In the genomic region with DNA sequence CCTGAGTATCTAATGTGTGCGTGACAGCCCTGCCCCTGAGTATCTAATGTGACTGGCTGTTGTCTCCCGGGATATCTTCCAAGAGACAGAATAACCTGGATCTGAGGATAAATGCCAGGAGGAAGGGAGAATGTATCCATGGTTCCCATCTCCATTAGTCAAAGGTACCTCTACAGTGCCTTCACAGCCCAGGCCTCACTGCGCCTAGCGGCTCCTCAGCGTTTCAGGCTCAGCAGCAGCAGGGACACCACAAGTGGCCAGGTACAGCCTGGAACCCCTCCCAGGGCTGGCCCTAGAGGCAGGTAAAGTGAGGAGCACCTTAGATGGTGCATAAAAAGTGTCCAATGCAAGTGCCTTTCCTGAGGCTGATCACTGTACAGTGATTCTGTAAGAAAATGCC, we compare ENCODE assay signal across 2 cellular contexts.
TF ChIP-seq lines count a peak whose summit lies in the region.

No MANE protein-coding gene starts in this region.

TF ChIP-seq in HCT116, 20 proteins besides CTCF, POLR2A, EP300 and RAD21:
- no peak for TF ChIP-seq CEBPB (IDR thresholded peaks at IDR 0.05; ENCODE audit: low read depth)
- TF ChIP-seq EZH2phosphoT487 (IDR thresholded peaks at IDR 0.05; ENCODE audit: borderline replicate concordance): no peak
- no peak for TF ChIP-seq TCF7L2 (IDR thresholded peaks at IDR 0.05; ENCODE audit: borderline replicate concordance, extremely low read depth, insufficient read depth, insufficient read length)
- no peak for TF ChIP-seq EGR1 (IDR thresholded peaks at IDR 0.05; ENCODE audit: low read depth)
- no peak for TF ChIP-seq SRF (IDR thresholded peaks at IDR 0.05; ENCODE audit: low read depth)
- TF ChIP-seq, protein P1, sequence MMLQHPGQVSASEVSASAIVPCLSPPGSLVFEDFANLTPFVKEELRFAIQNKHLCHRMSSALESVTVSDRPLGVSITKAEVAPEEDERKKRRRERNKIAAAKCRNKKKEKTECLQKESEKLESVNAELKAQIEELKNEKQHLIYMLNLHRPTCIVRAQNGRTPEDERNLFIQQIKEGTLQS (IDR thresholded peaks at IDR 0.05): no peak
- no peak for TF ChIP-seq YY1 (IDR thresholded peaks at IDR 0.05; ENCODE audit: extremely low read depth, insufficient replicate concordance, low read depth, low read length)
- TF ChIP-seq, protein P2, sequence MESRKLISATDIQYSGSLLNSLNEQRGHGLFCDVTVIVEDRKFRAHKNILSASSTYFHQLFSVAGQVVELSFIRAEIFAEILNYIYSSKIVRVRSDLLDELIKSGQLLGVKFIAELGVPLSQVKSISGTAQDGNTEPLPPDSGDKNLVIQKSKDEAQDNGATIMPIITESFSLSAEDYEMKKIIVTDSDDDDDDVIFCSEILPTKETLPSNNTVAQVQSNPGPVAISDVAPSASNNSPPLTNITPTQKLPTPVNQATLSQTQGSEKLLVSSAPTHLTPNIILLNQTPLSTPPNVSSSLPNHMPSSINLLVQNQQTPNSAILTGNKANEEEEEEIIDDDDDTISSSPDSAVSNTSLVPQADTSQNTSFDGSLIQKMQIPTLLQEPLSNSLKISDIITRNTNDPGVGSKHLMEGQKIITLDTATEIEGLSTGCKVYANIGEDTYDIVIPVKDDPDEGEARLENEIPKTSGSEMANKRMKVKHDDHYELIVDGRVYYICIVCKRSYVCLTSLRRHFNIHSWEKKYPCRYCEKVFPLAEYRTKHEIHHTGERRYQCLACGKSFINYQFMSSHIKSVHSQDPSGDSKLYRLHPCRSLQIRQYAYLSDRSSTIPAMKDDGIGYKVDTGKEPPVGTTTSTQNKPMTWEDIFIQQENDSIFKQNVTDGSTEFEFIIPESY (IDR thresholded peaks at IDR 0.05; ENCODE audit: extremely low read depth, insufficient replicate concordance, low read length): no peak
- TF ChIP-seq CBX3 (IDR thresholded peaks at IDR 0.05; ENCODE audit: low read depth): no peak
- no peak for TF ChIP-seq ZFX (IDR thresholded peaks at IDR 0.05)
- TF ChIP-seq, protein P3, sequence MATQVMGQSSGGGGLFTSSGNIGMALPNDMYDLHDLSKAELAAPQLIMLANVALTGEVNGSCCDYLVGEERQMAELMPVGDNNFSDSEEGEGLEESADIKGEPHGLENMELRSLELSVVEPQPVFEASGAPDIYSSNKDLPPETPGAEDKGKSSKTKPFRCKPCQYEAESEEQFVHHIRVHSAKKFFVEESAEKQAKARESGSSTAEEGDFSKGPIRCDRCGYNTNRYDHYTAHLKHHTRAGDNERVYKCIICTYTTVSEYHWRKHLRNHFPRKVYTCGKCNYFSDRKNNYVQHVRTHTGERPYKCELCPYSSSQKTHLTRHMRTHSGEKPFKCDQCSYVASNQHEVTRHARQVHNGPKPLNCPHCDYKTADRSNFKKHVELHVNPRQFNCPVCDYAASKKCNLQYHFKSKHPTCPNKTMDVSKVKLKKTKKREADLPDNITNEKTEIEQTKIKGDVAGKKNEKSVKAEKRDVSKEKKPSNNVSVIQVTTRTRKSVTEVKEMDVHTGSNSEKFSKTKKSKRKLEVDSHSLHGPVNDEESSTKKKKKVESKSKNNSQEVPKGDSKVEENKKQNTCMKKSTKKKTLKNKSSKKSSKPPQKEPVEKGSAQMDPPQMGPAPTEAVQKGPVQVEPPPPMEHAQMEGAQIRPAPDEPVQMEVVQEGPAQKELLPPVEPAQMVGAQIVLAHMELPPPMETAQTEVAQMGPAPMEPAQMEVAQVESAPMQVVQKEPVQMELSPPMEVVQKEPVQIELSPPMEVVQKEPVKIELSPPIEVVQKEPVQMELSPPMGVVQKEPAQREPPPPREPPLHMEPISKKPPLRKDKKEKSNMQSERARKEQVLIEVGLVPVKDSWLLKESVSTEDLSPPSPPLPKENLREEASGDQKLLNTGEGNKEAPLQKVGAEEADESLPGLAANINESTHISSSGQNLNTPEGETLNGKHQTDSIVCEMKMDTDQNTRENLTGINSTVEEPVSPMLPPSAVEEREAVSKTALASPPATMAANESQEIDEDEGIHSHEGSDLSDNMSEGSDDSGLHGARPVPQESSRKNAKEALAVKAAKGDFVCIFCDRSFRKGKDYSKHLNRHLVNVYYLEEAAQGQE (IDR thresholded peaks at IDR 0.05; ENCODE audit: low read depth): no peak
- TF ChIP-seq, protein P4, sequence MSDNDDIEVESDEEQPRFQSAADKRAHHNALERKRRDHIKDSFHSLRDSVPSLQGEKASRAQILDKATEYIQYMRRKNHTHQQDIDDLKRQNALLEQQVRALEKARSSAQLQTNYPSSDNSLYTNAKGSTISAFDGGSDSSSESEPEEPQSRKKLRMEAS (IDR thresholded peaks at IDR 0.05): no peak
- TF ChIP-seq SP1 (IDR thresholded peaks at IDR 0.05; ENCODE audit: low read depth): no peak
- TF ChIP-seq FOSL1 (IDR thresholded peaks at IDR 0.05; ENCODE audit: low read depth): no peak
- TF ChIP-seq SIN3A (IDR thresholded peaks at IDR 0.05; ENCODE audit: low read depth): no peak
- no peak for TF ChIP-seq ZNF274 (IDR thresholded peaks at IDR 0.05; ENCODE audit: low read depth, low read length)
- no peak for TF ChIP-seq EZH2 (IDR thresholded peaks at IDR 0.05)
- no peak for TF ChIP-seq POLR2AphosphoS5 (IDR thresholded peaks at IDR 0.05; ENCODE audit: low read depth, low read length)
- no peak for TF ChIP-seq JUND (IDR thresholded peaks at IDR 0.05)

TF ChIP-seq in H1, 55 proteins besides CTCF, POLR2A, EP300 and RAD21:
- no peak for TF ChIP-seq SIX5 (IDR thresholded peaks at IDR 0.05; ENCODE audit: low read depth, low read length)
- TF ChIP-seq, protein P5, sequence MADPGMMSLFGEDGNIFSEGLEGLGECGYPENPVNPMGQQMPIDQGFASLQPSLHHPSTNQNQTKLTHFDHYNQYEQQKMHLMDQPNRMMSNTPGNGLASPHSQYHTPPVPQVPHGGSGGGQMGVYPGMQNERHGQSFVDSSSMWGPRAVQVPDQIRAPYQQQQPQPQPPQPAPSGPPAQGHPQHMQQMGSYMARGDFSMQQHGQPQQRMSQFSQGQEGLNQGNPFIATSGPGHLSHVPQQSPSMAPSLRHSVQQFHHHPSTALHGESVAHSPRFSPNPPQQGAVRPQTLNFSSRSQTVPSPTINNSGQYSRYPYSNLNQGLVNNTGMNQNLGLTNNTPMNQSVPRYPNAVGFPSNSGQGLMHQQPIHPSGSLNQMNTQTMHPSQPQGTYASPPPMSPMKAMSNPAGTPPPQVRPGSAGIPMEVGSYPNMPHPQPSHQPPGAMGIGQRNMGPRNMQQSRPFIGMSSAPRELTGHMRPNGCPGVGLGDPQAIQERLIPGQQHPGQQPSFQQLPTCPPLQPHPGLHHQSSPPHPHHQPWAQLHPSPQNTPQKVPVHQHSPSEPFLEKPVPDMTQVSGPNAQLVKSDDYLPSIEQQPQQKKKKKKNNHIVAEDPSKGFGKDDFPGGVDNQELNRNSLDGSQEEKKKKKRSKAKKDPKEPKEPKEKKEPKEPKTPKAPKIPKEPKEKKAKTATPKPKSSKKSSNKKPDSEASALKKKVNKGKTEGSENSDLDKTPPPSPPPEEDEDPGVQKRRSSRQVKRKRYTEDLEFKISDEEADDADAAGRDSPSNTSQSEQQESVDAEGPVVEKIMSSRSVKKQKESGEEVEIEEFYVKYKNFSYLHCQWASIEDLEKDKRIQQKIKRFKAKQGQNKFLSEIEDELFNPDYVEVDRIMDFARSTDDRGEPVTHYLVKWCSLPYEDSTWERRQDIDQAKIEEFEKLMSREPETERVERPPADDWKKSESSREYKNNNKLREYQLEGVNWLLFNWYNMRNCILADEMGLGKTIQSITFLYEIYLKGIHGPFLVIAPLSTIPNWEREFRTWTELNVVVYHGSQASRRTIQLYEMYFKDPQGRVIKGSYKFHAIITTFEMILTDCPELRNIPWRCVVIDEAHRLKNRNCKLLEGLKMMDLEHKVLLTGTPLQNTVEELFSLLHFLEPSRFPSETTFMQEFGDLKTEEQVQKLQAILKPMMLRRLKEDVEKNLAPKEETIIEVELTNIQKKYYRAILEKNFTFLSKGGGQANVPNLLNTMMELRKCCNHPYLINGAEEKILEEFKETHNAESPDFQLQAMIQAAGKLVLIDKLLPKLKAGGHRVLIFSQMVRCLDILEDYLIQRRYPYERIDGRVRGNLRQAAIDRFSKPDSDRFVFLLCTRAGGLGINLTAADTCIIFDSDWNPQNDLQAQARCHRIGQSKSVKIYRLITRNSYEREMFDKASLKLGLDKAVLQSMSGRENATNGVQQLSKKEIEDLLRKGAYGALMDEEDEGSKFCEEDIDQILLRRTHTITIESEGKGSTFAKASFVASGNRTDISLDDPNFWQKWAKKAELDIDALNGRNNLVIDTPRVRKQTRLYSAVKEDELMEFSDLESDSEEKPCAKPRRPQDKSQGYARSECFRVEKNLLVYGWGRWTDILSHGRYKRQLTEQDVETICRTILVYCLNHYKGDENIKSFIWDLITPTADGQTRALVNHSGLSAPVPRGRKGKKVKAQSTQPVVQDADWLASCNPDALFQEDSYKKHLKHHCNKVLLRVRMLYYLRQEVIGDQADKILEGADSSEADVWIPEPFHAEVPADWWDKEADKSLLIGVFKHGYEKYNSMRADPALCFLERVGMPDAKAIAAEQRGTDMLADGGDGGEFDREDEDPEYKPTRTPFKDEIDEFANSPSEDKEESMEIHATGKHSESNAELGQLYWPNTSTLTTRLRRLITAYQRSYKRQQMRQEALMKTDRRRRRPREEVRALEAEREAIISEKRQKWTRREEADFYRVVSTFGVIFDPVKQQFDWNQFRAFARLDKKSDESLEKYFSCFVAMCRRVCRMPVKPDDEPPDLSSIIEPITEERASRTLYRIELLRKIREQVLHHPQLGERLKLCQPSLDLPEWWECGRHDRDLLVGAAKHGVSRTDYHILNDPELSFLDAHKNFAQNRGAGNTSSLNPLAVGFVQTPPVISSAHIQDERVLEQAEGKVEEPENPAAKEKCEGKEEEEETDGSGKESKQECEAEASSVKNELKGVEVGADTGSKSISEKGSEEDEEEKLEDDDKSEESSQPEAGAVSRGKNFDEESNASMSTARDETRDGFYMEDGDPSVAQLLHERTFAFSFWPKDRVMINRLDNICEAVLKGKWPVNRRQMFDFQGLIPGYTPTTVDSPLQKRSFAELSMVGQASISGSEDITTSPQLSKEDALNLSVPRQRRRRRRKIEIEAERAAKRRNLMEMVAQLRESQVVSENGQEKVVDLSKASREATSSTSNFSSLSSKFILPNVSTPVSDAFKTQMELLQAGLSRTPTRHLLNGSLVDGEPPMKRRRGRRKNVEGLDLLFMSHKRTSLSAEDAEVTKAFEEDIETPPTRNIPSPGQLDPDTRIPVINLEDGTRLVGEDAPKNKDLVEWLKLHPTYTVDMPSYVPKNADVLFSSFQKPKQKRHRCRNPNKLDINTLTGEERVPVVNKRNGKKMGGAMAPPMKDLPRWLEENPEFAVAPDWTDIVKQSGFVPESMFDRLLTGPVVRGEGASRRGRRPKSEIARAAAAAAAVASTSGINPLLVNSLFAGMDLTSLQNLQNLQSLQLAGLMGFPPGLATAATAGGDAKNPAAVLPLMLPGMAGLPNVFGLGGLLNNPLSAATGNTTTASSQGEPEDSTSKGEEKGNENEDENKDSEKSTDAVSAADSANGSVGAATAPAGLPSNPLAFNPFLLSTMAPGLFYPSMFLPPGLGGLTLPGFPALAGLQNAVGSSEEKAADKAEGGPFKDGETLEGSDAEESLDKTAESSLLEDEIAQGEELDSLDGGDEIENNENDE (IDR thresholded peaks at IDR 0.05; ENCODE audit: insufficient replicate concordance, low read length): no peak
- TF ChIP-seq POLR2AphosphoS5 (IDR thresholded peaks at IDR 0.05; ENCODE audit: low read depth, low read length): no peak
- TF ChIP-seq JUN (IDR thresholded peaks at IDR 0.05; ENCODE audit: low read depth, low read length): no peak
TF ChIP-seq in H1: peak in this region for 0.
